Comparison of ENCODE assay signal across 18 cellular contexts in the genomic region with DNA sequence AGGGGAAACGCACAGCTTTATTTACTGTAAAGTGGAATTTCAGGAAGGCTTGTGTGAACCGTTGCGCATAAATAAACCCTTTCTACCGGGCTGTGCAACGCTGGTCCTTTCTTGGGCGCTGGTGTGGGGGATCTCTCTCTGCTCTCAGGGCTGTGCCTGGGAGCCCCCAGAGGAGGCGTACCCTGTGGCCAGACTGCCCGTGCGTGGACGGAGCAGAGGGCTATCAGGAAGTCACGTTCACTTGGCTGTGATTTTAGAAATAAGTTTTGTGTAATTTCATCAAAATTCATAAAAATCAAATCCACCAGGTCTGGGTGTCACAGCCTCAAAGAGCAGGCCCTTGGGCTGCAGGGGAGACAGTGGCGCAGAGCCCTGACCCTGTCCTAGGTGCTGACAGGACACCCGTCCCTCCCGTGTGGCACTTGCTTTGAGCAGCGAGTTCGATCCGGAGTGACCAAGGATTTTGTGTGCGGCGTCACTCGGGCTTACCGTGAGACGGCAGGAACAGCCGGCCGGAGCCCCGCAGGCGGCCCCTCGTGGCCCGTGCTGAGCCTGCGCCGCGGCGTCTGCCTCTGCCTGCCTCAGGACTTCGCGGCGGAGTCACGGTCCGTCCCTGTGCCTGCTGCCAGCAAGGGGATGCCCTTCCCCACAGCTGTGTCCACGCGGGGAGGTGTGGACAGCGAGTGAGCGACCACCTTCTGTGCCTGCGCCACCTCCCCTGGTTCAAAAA.
"Had no signal": no experiment of that assay in that cellular context is flagged by ENCODE, and none has a peak within 500 bp of the region (broad histone marks: within the 10 kb centered on the region; RNA-seq: fewer than 3 reads in every experiment).

No MANE protein-coding gene starts in this region.

- H3K27me3 Mint-ChIP-seq: brain; naive thymus-derived CD4-positive, alpha-beta T cell; stimulated activated memory B cell treated with anti-CD40 and anti-IgM and Interleukin-4, amounts not matched to agents 10 μg/mL and 1 μg/mL and 100 μg/mL, for 72 hours had no signal

- H3K4me3 Mint-ChIP-seq: brain; naive thymus-derived CD4-positive, alpha-beta T cell; stimulated activated memory B cell treated with anti-CD40 and anti-IgM and Interleukin-4, amounts not matched to agents 10 μg/mL and 1 μg/mL and 100 μg/mL, for 72 hours had no signal

- H3K36me3 ChIP-seq: ovary had no signal

- H3K9me3 ChIP-seq: esophagus squamous epithelium, left ventricle myocardium inferior, ovary, thyroid gland had no signal

- FAIRE-seq: endothelial cell of umbilical vein had no signal

- H3K4me3 ChIP-seq: coronary artery, esophagus squamous epithelium, left ventricle myocardium inferior, ovary, thyroid gland had no signal

- H3K27ac Mint-ChIP-seq: activated T-helper 2 cell treated with anti-CD3 and anti-CD28 coated beads, Interferon-gamma antibody, Interleukin-2, Interleukin-4, amounts not matched to agents 10 μg/mL and 5 μg/mL and 100 μg/mL, durations not matched to agents 14 hours and 24 hours and 36 hours; stimulated activated memory B cell treated with anti-CD40 and anti-IgM and Interleukin-4, amounts not matched to agents 10 μg/mL and 1 μg/mL and 100 μg/mL, for 72 hours had no signal

- H3K27ac ChIP-seq: coronary artery, esophagus squamous epithelium, left ventricle myocardium inferior, ovary, thyroid gland had no signal

- ATAC-seq: naive thymus-derived CD4-positive, alpha-beta T cell; stimulated activated memory B cell treated with anti-CD40 and anti-IgM and Interleukin-4, amounts not matched to agents 10 μg/mL and 1 μg/mL and 100 μg/mL, for 72 hours had no signal

- H3K27me3 ChIP-seq: esophagus squamous epithelium, ovary, thyroid gland had no signal

- H3K4me1 Mint-ChIP-seq: brain had no signal

- DNase-seq: activated CD4-positive, alpha-beta T cell treated with anti-CD3 and anti-CD28 coated beads for 1 hour; activated CD4-positive, alpha-beta T cell treated with anti-CD3 and anti-CD28 coated beads, Interleukin-2, amount 50 U/mL, for 4 hours; activated naive CD4-positive, alpha-beta T cell treated with anti-CD3 and anti-CD28 coated beads, Interleukin-2, amount 50 U/mL, for 16 hours; amniotic stem cell; central memory CD4-positive, alpha-beta T cell; esophagus squamous epithelium; hippocampal formation; left ventricle myocardium inferior; naive thymus-derived CD4-positive, alpha-beta T cell; ovary; T-helper 1 cell; T1000; thyroid gland had no signal

- H3K9me3 Mint-ChIP-seq: activated T-helper 2 cell treated with anti-CD3 and anti-CD28 coated beads, Interferon-gamma antibody, Interleukin-2, Interleukin-4, amounts not matched to agents 10 μg/mL and 5 μg/mL and 100 μg/mL, durations not matched to agents 14 hours and 24 hours and 36 hours; brain had no signal
